ENCODE assay signal across 11 cellular contexts in the genomic region with DNA sequence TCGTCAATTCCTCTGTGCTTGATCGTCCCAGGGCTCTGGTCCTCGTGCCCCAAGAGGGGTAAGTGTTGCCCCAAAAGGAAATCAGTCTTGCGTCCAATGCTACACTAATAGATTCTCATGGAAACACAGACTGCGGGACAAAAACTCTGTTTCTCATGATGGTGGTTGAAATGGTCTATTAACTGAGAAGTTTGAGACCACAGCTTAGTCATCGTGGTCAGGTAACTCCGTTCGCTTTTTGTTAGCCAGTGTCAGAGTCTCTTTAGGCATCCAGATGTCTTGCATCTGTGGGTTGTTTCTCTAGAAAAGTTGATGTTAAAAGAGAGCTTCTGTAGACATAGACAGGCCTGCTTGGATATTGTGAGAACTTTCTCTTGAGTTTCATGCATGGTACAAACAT.
A peak's percentile ranks its signal among the peaks of the same experiment; 100 is the strongest.
DNase-seq lines count a peak whose midpoint lies in the region; ATAC-seq and TF ChIP-seq lines count a peak whose summit lies in the region.
"Had no signal": no experiment of that assay in that cellular context is flagged by ENCODE, and none has a peak within 500 bp of the region (broad histone marks: within the 10 kb centered on the region; RNA-seq: fewer than 3 reads in every experiment).

No MANE protein-coding gene starts in this region.

- H3K27ac ChIP-seq in heart left ventricle (no peak overlapping the region), left ventricle myocardium inferior (replicated peaks) (no peak overlapping the region)

- TF ChIP-seq CTCF in heart left ventricle (IDR thresholded peaks at IDR 0.05) (no peak), left ventricle myocardium inferior (IDR thresholded peaks at IDR 0.05; ENCODE audit: borderline replicate concordance) (no peak)

- ATAC-seq in GM18867 (IDR thresholded peaks at IDR 0.05; ENCODE audit: unreplicated experiment) (peak; percentile 82), GM21723 (IDR thresholded peaks at IDR 0.05; ENCODE audit: unreplicated experiment) (peak; percentile 95), HG03571 (IDR thresholded peaks at IDR 0.05; ENCODE audit: unreplicated experiment) (peak; percentile 87), heart left ventricle (no peak)
- ATAC-seq: HCT116 had no signal

- peak; percentile 47 for DNase-seq in kidney tubule cell (ENCODE audit: low spot score)
- no peak for DNase-seq in NCI-H446 (lab: John Stamatoyannopoulos, UW)
- DNase-seq in heart left ventricle, result no peak
- DNase-seq in left ventricle myocardium inferior, result no peak
- DNase-seq: activated CD4-positive, alpha-beta T cell treated with anti-CD3 and anti-CD28 coated beads, Interleukin-2, amount 50 U/mL, for 1 hour; erythroblast; NCI-H526 had no signal

- peaks cover 0 to 80% (median 0%) of the 10 kb centered on the region in 9 donors for H3K36me3 ChIP-seq in heart left ventricle
- H3K36me3 ChIP-seq in left ventricle myocardium inferior, result peaks cover 3% of the 10 kb centered on the region

- H3K4me1 ChIP-seq in heart left ventricle (no peaks in the 10 kb centered on the region), left ventricle myocardium inferior (peaks cover 4% of the 10 kb centered on the region)

- no peaks in the 10 kb centered on the region for H3K27me3 ChIP-seq in heart left ventricle
- H3K27me3 ChIP-seq in left ventricle myocardium inferior (ENCODE audit: low read depth), result no peaks in the 10 kb centered on the region

- no peaks in the 10 kb centered on the region for H3K9me3 ChIP-seq in heart left ventricle
- no peaks in the 10 kb centered on the region for H3K9me3 ChIP-seq in left ventricle myocardium inferior (replicated peaks)

- 83 to 88% (median 86%) methylated on average over 8 of the region's 8 CpGs for WGBS in heart left ventricle, 4 donors

- H3K4me3 ChIP-seq in heart left ventricle (no peak overlapping the region), left ventricle myocardium inferior (no peak overlapping the region)

- intact Hi-C loops in heart left ventricle (cut with DNase I), result no loop called here
- intact Hi-C loops in left ventricle myocardium inferior (cut with micrococcal nuclease), result no loop called here

- no peak for TF ChIP-seq POLR2A in heart left ventricle (IDR thresholded peaks at IDR 0.05)

Comparison
In these comparisons a context has a peak if more than half of its experiments do, and no peak if none do; other contexts are left out.
1. ATAC-seq: peak in GM18867 (single experiment), GM21723 (single experiment) and HG03571 (single experiment); none in heart left ventricle (0 of 4).